In the genomic region with DNA sequence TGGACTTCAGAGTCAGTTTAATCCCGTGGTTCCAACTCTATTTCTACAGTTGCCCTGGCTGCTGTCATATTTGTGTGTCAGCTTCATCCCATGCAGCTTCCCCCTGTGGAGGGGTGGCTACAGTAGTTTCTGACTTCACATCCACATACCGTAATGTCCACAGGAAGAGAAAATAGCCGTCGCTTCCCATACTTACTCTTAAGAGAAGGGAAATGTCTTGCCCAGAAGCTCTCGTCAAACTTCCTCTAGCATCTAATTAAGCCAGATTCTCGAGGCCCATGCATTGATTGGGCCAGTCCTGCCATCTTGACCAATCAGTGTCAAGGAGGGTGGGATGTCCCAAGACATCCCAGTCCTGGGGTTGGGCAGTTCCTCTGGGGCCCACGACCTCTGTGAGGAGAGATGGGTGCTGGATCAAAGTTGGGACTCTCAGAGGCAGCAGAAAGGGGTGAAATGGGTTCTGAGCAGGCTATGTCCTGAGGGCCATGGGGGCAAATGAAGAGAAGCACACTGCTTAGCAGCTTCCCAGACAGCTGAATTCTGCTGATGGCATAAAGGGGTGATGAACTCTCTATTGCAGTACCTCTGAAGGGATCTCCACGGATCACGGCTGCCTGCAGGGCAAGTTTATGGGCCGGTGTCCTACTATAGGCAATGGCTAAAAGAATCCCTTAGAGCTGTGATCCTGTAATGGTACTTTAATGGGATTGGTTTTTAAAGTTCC, we compare ENCODE assay signal across 8 cellular contexts.
DNase-seq lines count a peak whose midpoint lies in the region; ATAC-seq lines count a peak whose summit lies in the region.

No MANE protein-coding gene starts in this region.

- no peak overlapping the region for H3K27ac Mint-ChIP-seq in activated T-helper 17 cell treated with anti-CD3 and anti-CD28 coated beads, Interleukin-2, amount 50 U/mL, for 72 hours

- ATAC-seq in GM19351 (IDR thresholded peaks at IDR 0.05; ENCODE audit: unreplicated experiment) (peak; percentile 37), HG02943 (IDR thresholded peaks at IDR 0.05; ENCODE audit: low read depth, unreplicated experiment) (peak; percentile 24)
- ATAC-seq in activated T-helper 17 cell treated with anti-CD3 and anti-CD28 coated beads, Interleukin-2, amount 50 U/mL, for 72 hours (replicated peaks), result peak; percentile 37

- H3K27me3 ChIP-seq in ACC112 (ENCODE audit: insufficient read depth, low read length), result no peaks in the 10 kb centered on the region

- H3K27me3 Mint-ChIP-seq in activated T-helper 17 cell treated with anti-CD3 and anti-CD28 coated beads, Interleukin-2, amount 50 U/mL, for 72 hours, result no peaks in the 10 kb centered on the region

- no peak overlapping the region for H3K4me3 Mint-ChIP-seq in activated T-helper 17 cell treated with anti-CD3 and anti-CD28 coated beads, Interleukin-2, amount 50 U/mL, for 72 hours

- no peak overlapping the region for H2AFZ ChIP-seq in ACC112 (ENCODE audit: low read length, unreplicated experiment)

- no peaks in the 10 kb centered on the region for H3K36me3 ChIP-seq in ACC112 (ENCODE audit: insufficient read depth, low read length)

- H3K27ac ChIP-seq in ACC112 (ENCODE audit: low read depth, low read length), result peak overlapping the region; percentile 46; the same call in 1 of the 2 replicates

- H3K4me1 Mint-ChIP-seq in activated T-helper 17 cell treated with anti-CD3 and anti-CD28 coated beads, Interleukin-2, amount 50 U/mL, for 72 hours, result peaks cover 4% of the 10 kb centered on the region

- no peaks in the 10 kb centered on the region for H3K36me3 Mint-ChIP-seq in activated T-helper 17 cell treated with anti-CD3 and anti-CD28 coated beads, Interleukin-2, amount 50 U/mL, for 72 hours (ENCODE audit: low read depth)

- H3K79me2 ChIP-seq in ACC112 (ENCODE audit: control insufficient read depth, insufficient read depth, low read length, unreplicated experiment), result no peaks in the 10 kb centered on the region

- H3K4me3 ChIP-seq in ACC112 (ENCODE audit: low read depth, low read length), result no peak overlapping the region

- DNase-seq in HCEC 1CT, result no peak
- DNase-seq in activated CD4-positive, CD25-positive, alpha-beta regulatory T cell (lab: John Stamatoyannopoulos, UW), result no peak
- DNase-seq in NCI-H446 (lab: John Stamatoyannopoulos, UW), result no peak
- no peak for DNase-seq in iPS-NIHi7 (ENCODE audit: extremely low spot score)

- peaks cover 6% of the 10 kb centered on the region for H3K4me1 ChIP-seq in ACC112 (ENCODE audit: control insufficient read depth, insufficient read depth, low read length, unreplicated experiment)

- no peaks in the 10 kb centered on the region for H3K9me3 Mint-ChIP-seq in activated T-helper 17 cell treated with anti-CD3 and anti-CD28 coated beads, Interleukin-2, amount 50 U/mL, for 72 hours
